8 cellular contexts compared by ENCODE assay signal in the genomic region with DNA sequence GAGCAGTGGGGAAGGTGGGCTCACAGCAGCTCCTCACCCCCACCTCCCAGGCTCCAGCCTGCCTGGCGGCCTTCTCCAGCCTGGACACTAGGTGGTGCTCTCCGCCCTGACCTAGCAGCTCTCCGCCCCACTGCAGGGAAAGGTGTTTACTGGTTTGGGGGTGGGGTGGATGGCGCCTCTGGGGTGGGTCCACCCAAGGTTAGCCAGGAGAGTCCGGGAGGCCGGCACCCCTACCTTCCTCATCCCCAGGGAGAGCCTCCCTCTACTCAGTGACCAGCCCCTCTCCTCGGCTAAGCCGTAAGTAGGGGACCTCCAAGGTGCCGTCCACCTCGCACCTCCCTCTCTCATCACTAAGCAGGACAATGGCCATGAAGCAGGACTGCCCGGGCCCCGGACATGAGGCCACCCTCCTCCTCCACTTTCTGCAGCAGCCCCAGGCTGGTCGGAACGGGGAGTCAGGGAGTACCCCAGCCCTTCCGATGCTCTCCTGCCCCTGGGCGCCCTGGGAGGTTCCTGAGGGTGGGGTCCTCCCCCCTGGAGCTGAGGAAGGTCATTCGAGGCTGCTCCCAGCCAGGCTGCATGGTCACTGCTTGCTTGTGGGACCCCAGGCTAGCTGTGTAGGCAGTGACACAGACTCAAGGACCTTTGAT.
A peak's percentile ranks its signal among the peaks of the same experiment; 100 is the strongest.
DNase-seq lines count a peak whose midpoint lies in the region; ATAC-seq and TF ChIP-seq lines count a peak whose summit lies in the region.

No MANE protein-coding gene starts in this region.

- peak; percentile 55 for ATAC-seq in GM18498 (IDR thresholded peaks at IDR 0.05; ENCODE audit: unreplicated experiment)
- ATAC-seq in HG02840 (IDR thresholded peaks at IDR 0.05; ENCODE audit: low FRiP score, unreplicated experiment): no peak

- TF ChIP-seq POLR2A in erythroblast (IDR thresholded peaks at IDR 0.05; ENCODE audit: low read length): no peak

- in situ Hi-C loops in ACHN (cut with HindIII; ENCODE audit: low pct_ligation_motif_present, low pct_unique_long_range_greater_than_20kb, low sequenced_read_pairs): no loop called here

- peak; percentile 49 for DNase-seq in ACHN
- peak; percentile 82 for DNase-seq in NCI-H510A (lab: John Stamatoyannopoulos, UW)
- DNase-seq in activated CD8-positive, alpha-beta memory T cell treated with anti-CD3 and anti-CD28 coated beads, Interleukin-2, amount 50 U/mL, for 24 hours (ENCODE audit: extremely low read depth): peak; percentile 12
- peak; percentile 30 to 56 for DNase-seq in erythroblast (lab: John Stamatoyannopoulos, UW)
- DNase-seq in myocyte (ENCODE audit: low read depth): peak; percentile 30
- DNase-seq in stimulated activated naive CD4-positive, alpha-beta T cell (lab: John Stamatoyannopoulos, UW): peak; percentile 8 to 49 (median 35)

Comparison
In these comparisons a context has a peak if more than half of its experiments do, and no peak if none do; other contexts are left out.
1. DNase-seq: peak in every context shown above with its lines; median percentile 82 in NCI-H510A; 49 in ACHN; 43 in erythroblast; 35 in stimulated activated naive CD4-positive, alpha-beta T cell; 30 in myocyte; 12 in activated CD8-positive, alpha-beta memory T cell treated with anti-CD3 and anti-CD28 coated beads, Interleukin-2, amount 50 U/mL, for 24 hours.